1 cellular context compared by ENCODE assay signal in the genomic region with DNA sequence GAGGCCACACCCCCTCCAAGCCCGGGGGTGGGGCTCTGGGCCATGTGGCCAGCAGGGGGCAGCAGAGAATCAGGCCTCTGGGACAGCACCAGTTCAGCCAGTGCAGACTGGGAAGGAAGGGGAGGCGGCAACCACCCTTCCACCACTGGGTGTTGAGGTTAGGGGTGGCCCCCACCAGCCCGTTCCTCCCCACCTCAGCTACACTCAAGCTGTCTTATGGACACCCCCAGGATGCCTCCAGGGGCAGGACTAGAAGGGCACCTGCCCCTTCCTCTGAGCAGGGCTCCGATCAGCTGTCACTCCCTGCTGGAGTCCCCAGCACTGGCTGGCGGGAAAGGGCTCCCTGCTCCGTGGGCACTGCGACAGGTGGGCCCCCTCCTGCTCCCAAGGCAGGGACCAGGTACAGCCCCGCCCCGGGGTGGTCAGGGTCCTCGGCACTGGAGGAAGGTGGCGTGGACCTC.
TF ChIP-seq lines count a peak whose summit lies in the region.

No MANE protein-coding gene starts in this region.

TF ChIP-seq in HepG2, 621 proteins besides CTCF, POLR2A, EP300 and RAD21 (continued from another document and continues in another):
- TF ChIP-seq, protein P1, sequence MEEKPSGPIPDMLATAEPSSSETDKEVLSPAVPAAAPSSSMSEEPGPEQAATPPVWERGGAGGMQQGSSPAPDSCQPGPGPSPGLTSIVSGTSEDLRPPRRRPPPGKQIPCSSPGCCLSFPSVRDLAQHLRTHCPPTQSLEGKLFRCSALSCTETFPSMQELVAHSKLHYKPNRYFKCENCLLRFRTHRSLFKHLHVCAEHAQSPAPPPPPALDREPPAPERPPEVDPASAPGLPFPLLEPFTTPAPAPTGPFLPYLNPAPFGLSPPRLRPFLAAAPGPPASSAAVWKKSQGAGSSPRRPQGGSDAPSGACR (CRISPR knock-in tag; IDR thresholded peaks at IDR 0.05), result no peak
- TF ChIP-seq, protein P2, sequence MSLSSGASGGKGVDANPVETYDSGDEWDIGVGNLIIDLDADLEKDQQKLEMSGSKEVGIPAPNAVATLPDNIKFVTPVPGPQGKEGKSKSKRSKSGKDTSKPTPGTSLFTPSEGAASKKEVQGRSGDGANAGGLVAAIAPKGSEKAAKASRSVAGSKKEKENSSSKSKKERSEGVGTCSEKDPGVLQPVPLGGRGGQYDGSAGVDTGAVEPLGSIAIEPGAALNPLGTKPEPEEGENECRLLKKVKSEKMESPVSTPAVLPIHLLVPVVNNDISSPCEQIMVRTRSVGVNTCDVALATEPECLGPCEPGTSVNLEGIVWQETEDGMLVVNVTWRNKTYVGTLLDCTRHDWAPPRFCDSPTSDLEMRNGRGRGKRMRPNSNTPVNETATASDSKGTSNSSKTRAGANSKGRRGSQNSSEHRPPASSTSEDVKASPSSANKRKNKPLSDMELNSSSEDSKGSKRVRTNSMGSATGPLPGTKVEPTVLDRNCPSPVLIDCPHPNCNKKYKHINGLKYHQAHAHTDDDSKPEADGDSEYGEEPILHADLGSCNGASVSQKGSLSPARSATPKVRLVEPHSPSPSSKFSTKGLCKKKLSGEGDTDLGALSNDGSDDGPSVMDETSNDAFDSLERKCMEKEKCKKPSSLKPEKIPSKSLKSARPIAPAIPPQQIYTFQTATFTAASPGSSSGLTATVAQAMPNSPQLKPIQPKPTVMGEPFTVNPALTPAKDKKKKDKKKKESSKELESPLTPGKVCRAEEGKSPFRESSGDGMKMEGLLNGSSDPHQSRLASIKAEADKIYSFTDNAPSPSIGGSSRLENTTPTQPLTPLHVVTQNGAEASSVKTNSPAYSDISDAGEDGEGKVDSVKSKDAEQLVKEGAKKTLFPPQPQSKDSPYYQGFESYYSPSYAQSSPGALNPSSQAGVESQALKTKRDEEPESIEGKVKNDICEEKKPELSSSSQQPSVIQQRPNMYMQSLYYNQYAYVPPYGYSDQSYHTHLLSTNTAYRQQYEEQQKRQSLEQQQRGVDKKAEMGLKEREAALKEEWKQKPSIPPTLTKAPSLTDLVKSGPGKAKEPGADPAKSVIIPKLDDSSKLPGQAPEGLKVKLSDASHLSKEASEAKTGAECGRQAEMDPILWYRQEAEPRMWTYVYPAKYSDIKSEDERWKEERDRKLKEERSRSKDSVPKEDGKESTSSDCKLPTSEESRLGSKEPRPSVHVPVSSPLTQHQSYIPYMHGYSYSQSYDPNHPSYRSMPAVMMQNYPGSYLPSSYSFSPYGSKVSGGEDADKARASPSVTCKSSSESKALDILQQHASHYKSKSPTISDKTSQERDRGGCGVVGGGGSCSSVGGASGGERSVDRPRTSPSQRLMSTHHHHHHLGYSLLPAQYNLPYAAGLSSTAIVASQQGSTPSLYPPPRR (CRISPR knock-in tag; IDR thresholded peaks at IDR 0.05; ENCODE audit: borderline replicate concordance), result no peak
- TF ChIP-seq ZNF18 (CRISPR knock-in tag; IDR thresholded peaks at IDR 0.05; ENCODE audit: insufficient replicate concordance) (no peak), KDM3A (CRISPR knock-in tag; IDR thresholded peaks at IDR 0.05; ENCODE audit: low read depth) (peak; percentile 87; the same call in 1 of the 2 replicates), ETV6 (CRISPR knock-in tag; conservative IDR thresholded peaks at IDR 0.05) (no peak), REL (CRISPR knock-in tag; conservative IDR thresholded peaks at IDR 0.05) (no peak), ARNT (IDR thresholded peaks at IDR 0.05) (no peak), NFIB (CRISPR knock-in tag; IDR thresholded peaks at IDR 0.05; ENCODE audit: borderline replicate concordance) (no peak), HCFC1 (IDR thresholded peaks at IDR 0.05; ENCODE audit: low read depth, low read length) (no peak), ESRRA (CRISPR knock-in tag; IDR thresholded peaks at IDR 0.05; ENCODE audit: low read depth) (0 out of 2 replicates have a peak, but pooled peaks have one; percentile 27), ZNF670 (CRISPR knock-in tag; IDR thresholded peaks at IDR 0.05; ENCODE audit: borderline replicate concordance) (no peak), ZSCAN29 (CRISPR knock-in tag; conservative IDR thresholded peaks at IDR 0.05) (no peak), ZFY (CRISPR knock-in tag; IDR thresholded peaks at IDR 0.05) (no peak), FOXA1 (IDR thresholded peaks at IDR 0.05) (no peak), FOXA1 (CRISPR knock-in tag; IDR thresholded peaks at IDR 0.05) (no peak), NFAT5 (CRISPR knock-in tag; IDR thresholded peaks at IDR 0.05) (no peak), MIER3 (CRISPR knock-in tag; IDR thresholded peaks at IDR 0.05; ENCODE audit: borderline replicate concordance) (no peak), ZBTB21 (CRISPR knock-in tag; IDR thresholded peaks at IDR 0.05) (no peak), CCAR2 (optimal IDR thresholded peaks at IDR 0.05; ENCODE audit: low read depth, low read length) (no peak), ZNF33A (CRISPR knock-in tag; IDR thresholded peaks at IDR 0.05; ENCODE audit: borderline replicate concordance) (no peak), ZNF343 (CRISPR knock-in tag; IDR thresholded peaks at IDR 0.05) (peak; percentile 79; the same call in 1 of the 2 replicates), DNMT1 (CRISPR knock-in tag; IDR thresholded peaks at IDR 0.05) (no peak), HNF4A (CRISPR knock-in tag; IDR thresholded peaks at IDR 0.05) (no peak), AKAP8 (CRISPR knock-in tag; IDR thresholded peaks at IDR 0.05) (peak; percentile 55; the same call in 1 of the 2 replicates), ZNF562 (CRISPR knock-in tag; IDR thresholded peaks at IDR 0.05; ENCODE audit: borderline replicate concordance) (no peak), TRIM24 (CRISPR knock-in tag; IDR thresholded peaks at IDR 0.05) (no peak), AFF4 (CRISPR knock-in tag; IDR thresholded peaks at IDR 0.05) (no peak)
- TF ChIP-seq, protein P3, sequence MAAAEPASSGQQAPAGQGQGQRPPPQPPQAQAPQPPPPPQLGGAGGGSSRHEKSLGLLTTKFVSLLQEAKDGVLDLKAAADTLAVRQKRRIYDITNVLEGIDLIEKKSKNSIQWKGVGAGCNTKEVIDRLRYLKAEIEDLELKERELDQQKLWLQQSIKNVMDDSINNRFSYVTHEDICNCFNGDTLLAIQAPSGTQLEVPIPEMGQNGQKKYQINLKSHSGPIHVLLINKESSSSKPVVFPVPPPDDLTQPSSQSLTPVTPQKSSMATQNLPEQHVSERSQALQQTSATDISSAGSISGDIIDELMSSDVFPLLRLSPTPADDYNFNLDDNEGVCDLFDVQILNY (CRISPR knock-in tag; conservative IDR thresholded peaks at IDR 0.05), result no peak
- TF ChIP-seq, protein P4, sequence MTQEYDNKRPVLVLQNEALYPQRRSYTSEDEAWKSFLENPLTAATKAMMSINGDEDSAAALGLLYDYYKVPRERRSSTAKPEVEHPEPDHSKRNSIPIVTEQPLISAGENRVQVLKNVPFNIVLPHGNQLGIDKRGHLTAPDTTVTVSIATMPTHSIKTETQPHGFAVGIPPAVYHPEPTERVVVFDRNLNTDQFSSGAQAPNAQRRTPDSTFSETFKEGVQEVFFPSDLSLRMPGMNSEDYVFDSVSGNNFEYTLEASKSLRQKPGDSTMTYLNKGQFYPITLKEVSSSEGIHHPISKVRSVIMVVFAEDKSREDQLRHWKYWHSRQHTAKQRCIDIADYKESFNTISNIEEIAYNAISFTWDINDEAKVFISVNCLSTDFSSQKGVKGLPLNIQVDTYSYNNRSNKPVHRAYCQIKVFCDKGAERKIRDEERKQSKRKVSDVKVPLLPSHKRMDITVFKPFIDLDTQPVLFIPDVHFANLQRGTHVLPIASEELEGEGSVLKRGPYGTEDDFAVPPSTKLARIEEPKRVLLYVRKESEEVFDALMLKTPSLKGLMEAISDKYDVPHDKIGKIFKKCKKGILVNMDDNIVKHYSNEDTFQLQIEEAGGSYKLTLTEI (CRISPR knock-in tag; conservative IDR thresholded peaks at IDR 0.05), result no peak
- TF ChIP-seq, protein P5, sequence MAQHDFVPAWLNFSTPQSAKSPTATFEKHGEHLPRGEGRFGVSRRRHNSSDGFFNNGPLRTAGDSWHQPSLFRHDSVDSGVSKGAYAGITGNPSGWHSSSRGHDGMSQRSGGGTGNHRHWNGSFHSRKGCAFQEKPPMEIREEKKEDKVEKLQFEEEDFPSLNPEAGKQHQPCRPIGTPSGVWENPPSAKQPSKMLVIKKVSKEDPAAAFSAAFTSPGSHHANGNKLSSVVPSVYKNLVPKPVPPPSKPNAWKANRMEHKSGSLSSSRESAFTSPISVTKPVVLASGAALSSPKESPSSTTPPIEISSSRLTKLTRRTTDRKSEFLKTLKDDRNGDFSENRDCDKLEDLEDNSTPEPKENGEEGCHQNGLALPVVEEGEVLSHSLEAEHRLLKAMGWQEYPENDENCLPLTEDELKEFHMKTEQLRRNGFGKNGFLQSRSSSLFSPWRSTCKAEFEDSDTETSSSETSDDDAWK (CRISPR knock-in tag; IDR thresholded peaks at IDR 0.05), result no peak
- TF ChIP-seq, protein P6, sequence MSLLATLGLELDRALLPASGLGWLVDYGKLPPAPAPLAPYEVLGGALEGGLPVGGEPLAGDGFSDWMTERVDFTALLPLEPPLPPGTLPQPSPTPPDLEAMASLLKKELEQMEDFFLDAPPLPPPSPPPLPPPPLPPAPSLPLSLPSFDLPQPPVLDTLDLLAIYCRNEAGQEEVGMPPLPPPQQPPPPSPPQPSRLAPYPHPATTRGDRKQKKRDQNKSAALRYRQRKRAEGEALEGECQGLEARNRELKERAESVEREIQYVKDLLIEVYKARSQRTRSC (CRISPR knock-in tag; IDR thresholded peaks at IDR 0.05; ENCODE audit: low read depth), result no peak
- TF ChIP-seq, protein P7, sequence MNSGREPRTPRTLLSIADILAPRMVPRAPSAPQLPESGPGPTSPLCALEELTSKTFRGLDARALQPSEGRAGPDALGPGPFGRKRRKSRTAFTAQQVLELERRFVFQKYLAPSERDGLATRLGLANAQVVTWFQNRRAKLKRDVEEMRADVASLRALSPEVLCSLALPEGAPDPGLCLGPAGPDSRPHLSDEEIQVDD (CRISPR knock-in tag; IDR thresholded peaks at IDR 0.05; ENCODE audit: borderline replicate concordance), result no peak; the same call in 1 of the 2 replicates
